In genomic region chr19:7904074-7905020, GRCh38 we compare ENCODE assay signal across 1 cellular context.
TF ChIP-seq lines count a peak whose summit lies in the region.

No MANE protein-coding gene starts in this region.

TF ChIP-seq in HepG2, 621 proteins besides CTCF, POLR2A, EP300 and RAD21 (continued from another document and continues in another):
- TF ChIP-seq HMGXB3 (CRISPR knock-in tag; IDR thresholded peaks at IDR 0.05; ENCODE audit: borderline replicate concordance) (0 out of 2 replicates have a peak, but pooled peaks have one; percentile 3), HNF1B (CRISPR knock-in tag; IDR thresholded peaks at IDR 0.05) (peak; percentile 65), ZNF768 (CRISPR knock-in tag; IDR thresholded peaks at IDR 0.05) (0 out of 2 replicates have a peak, but pooled peaks have one; percentile 13), DNMT3B (CRISPR knock-in tag; conservative IDR thresholded peaks at IDR 0.05) (no peak), MTA1 (CRISPR knock-in tag; IDR thresholded peaks at IDR 0.05; ENCODE audit: borderline replicate concordance) (0 out of 2 replicates have a peak, but pooled peaks have one; percentile 27), MAF1 (CRISPR knock-in tag; IDR thresholded peaks at IDR 0.05; ENCODE audit: borderline replicate concordance) (0 out of 2 replicates have a peak, but pooled peaks have one; percentile 44), WIZ (CRISPR knock-in tag; IDR thresholded peaks at IDR 0.05) (peak; percentile 18; the same call in 1 of the 2 replicates), TARDBP (CRISPR knock-in tag; IDR thresholded peaks at IDR 0.05) (0 out of 2 replicates have a peak, but pooled peaks have one; percentile 23), NR2F1 (CRISPR knock-in tag; IDR thresholded peaks at IDR 0.05) (peak; percentile 18 to 50; a peak in 1 of 4 replicates), ZBTB34 (CRISPR knock-in tag; IDR thresholded peaks at IDR 0.05) (peak; percentile 24; the same call in 1 of the 2 replicates), MXI1 (IDR thresholded peaks at IDR 0.05; ENCODE audit: borderline replicate concordance, low read depth, low read length) (peak; percentile 44; the same call in 1 of the 3 replicates), ZBTB10 (CRISPR knock-in tag; IDR thresholded peaks at IDR 0.05; ENCODE audit: borderline replicate concordance) (0 out of 2 replicates have a peak, but pooled peaks have one; percentile 24), ARID4A (CRISPR knock-in tag; IDR thresholded peaks at IDR 0.05; ENCODE audit: borderline replicate concordance) (peak; percentile 45; the same call in 1 of the 2 replicates), ZNF605 (CRISPR knock-in tag; IDR thresholded peaks at IDR 0.05) (peak; percentile 44; the same call in 1 of the 2 replicates), NR0B2 (CRISPR knock-in tag; IDR thresholded peaks at IDR 0.05) (0 out of 2 replicates have a peak, but pooled peaks have one; percentile 23), ATRX (CRISPR knock-in tag; IDR thresholded peaks at IDR 0.05; ENCODE audit: borderline replicate concordance) (no peak), ZNF232 (CRISPR knock-in tag; IDR thresholded peaks at IDR 0.05; ENCODE audit: borderline replicate concordance) (0 out of 2 replicates have a peak, but pooled peaks have one; percentile 48), MYPOP (CRISPR knock-in tag; IDR thresholded peaks at IDR 0.05) (no peak), RFX5 (IDR thresholded peaks at IDR 0.05; ENCODE audit: low read depth, low read length) (no peak), ZGPAT (CRISPR knock-in tag; IDR thresholded peaks at IDR 0.05) (0 out of 2 replicates have a peak, but pooled peaks have one; percentile 13), ZFP91 (CRISPR knock-in tag; IDR thresholded peaks at IDR 0.05; ENCODE audit: borderline replicate concordance) (0 out of 2 replicates have a peak, but pooled peaks have one; percentile 4), GABPB1 (CRISPR knock-in tag; IDR thresholded peaks at IDR 0.05) (peak; percentile 68), GABPA (IDR thresholded peaks at IDR 0.05; ENCODE audit: low read depth, low read length) (no peak), GABPA (CRISPR knock-in tag; IDR thresholded peaks at IDR 0.05; ENCODE audit: low read depth) (0 out of 2 replicates have a peak, but pooled peaks have one; percentile 29), AGO2 (optimal IDR thresholded peaks at IDR 0.05; ENCODE audit: low read depth, low read length) (peak; percentile 44), ZBTB14 (CRISPR knock-in tag; IDR thresholded peaks at IDR 0.05) (no peak), ZNF567 (CRISPR knock-in tag; IDR thresholded peaks at IDR 0.05; ENCODE audit: borderline replicate concordance) (0 out of 2 replicates have a peak, but pooled peaks have one; percentile 70)
